Comparison of ENCODE assay signal across 8 cellular contexts in the genomic region with DNA sequence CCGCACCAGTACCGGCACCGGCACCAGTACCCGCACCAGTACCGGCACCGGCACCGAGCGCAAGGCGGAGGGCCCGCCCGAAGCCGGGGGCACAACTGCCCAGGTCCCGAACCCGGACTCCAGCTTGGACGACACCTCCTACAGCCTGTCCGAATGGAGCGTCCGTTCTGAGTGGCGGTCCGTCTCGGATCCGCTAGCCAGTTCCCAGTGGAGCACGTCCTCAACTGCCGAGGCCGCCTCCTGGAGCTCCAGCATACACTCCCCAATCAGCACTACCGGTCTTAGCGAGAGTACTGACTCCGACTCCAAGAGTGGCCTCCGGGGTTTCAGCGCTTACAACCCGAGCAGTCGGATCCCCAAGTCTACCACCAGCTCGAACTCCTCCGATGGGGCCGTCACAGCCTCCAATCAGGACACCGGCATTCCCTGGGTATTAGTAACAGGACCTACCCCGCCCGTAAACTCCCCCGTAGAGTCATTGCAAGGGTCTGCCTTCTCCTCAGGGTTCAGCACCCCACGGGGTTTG. TPM values are rescaled to one million over a fixed set of nuclear protein-coding genes. Genes with fewer than 3 reads are reported as not detected.
DNase-seq lines count a peak whose midpoint lies in the region; ATAC-seq and TF ChIP-seq lines count a peak whose summit lies in the region.

No MANE protein-coding gene starts in this region.

- no peaks in the 10 kb centered on the region for H3K27me3 ChIP-seq in GM23338 (ENCODE audit: insufficient read depth)
- no peaks in the 10 kb centered on the region for H3K27me3 ChIP-seq in brain microvascular endothelial cell (replicated peaks)

- no peaks in the 10 kb centered on the region for H3K36me3 Mint-ChIP-seq in GM23338 (ENCODE audit: low read depth)

- H3K27ac ChIP-seq in GM23338 (ENCODE audit: low read depth), result no peak overlapping the region
- H3K27ac ChIP-seq in brain microvascular endothelial cell, result peak overlapping the region; percentile 99

- H3K36me3 ChIP-seq in GM23338 (ENCODE audit: insufficient read depth) (no peaks in the 10 kb centered on the region), brain microvascular endothelial cell (replicated peaks) (no peaks in the 10 kb centered on the region)

- H3K4me3 Mint-ChIP-seq in GM23338, result peak overlapping the region; percentile 87

- no peaks in the 10 kb centered on the region for H3K9me3 Mint-ChIP-seq in GM23338

- in situ Hi-C loops in SK-MEL-5 (cut with HindIII; ENCODE audit: low pct_unique_long_range_greater_than_20kb, low sequenced_read_pairs) (no loop called here), brain microvascular endothelial cell (cut with HindIII; ENCODE audit: low pct_ligation_motif_present, low sequenced_read_pairs) (no loop called here)

- H3F3A ChIP-seq in GM23338 (replicated peaks; ENCODE audit: low read depth), result no peaks in the 10 kb centered on the region

- peak overlapping the region; percentile 83 for H3K4me2 ChIP-seq in GM23338

- DNase-seq in Ammon's horn (ENCODE audit: low spot score), result peak; percentile 19
- DNase-seq in GM23338 (ENCODE audit: low spot score), result peak; percentile 48
- DNase-seq in SK-MEL-5 (ENCODE audit: low read depth, low spot score), result peak; percentile 8
- DNase-seq in brain microvascular endothelial cell, result peak; percentile 47
- peak; percentile 11 for DNase-seq in iPS-NIHi11 (ENCODE audit: low spot score)
- no peak for DNase-seq in retinal pigment epithelial cell (ENCODE audit: low read depth)
- no peak for DNase-seq in NCI-H1048 (lab: John Stamatoyannopoulos, UW)

- peak overlapping the region; percentile 70 for H3K4me3 ChIP-seq in GM23338
- peak overlapping the region; percentile 65 for H3K4me3 ChIP-seq in brain microvascular endothelial cell (ENCODE audit: low read depth, low read length)
- H3K4me3 ChIP-seq in retinal pigment epithelial cell (ENCODE audit: low read length), result peak overlapping the region; percentile 60

- 0 out of 3 replicates have a peak, but pooled peaks cover 3% of the 10 kb centered on the region for H3K4me1 Mint-ChIP-seq in GM23338

- no peaks in the 10 kb centered on the region for H3K79me2 ChIP-seq in GM23338 (replicated peaks; ENCODE audit: insufficient read depth)

- ATAC-seq in GM23338 (peak; percentile 62), HG03139 (IDR thresholded peaks at IDR 0.05; ENCODE audit: unreplicated experiment) (no peak)

- H3K27ac Mint-ChIP-seq in GM23338, result no peak overlapping the region

- H3K9me2 ChIP-seq in GM23338 (ENCODE audit: insufficient read depth), result no peaks in the 10 kb centered on the region

- H4K20me1 ChIP-seq in GM23338 (replicated peaks; ENCODE audit: insufficient read depth), result no peaks in the 10 kb centered on the region

- H3K4me1 ChIP-seq in GM23338 (ENCODE audit: insufficient read depth), result no peaks in the 10 kb centered on the region

- H3K27me3 Mint-ChIP-seq in GM23338 (ENCODE audit: insufficient read depth, low read depth, poor library complexity), result peaks cover 5% of the 10 kb centered on the region

- H2AFZ ChIP-seq in GM23338, result no peak overlapping the region

- no peak for TF ChIP-seq CTCF in GM23338 (conservative IDR thresholded peaks at IDR 0.05; ENCODE audit: low read depth in 2 of 2)
- TF ChIP-seq CTCF in brain microvascular endothelial cell (IDR thresholded peaks at IDR 0.05; ENCODE audit: low read depth, low read length, missing control alignments), result no peak
- TF ChIP-seq CTCF in retinal pigment epithelial cell (conservative IDR thresholded peaks at IDR 0.05; ENCODE audit: low read depth, low read length), result no peak

TF ChIP-seq in GM23338, 12 proteins besides CTCF, POLR2A, EP300 and RAD21 (continues in another document):
- TF ChIP-seq NANOG (IDR thresholded peaks at IDR 0.05; ENCODE audit: borderline replicate concordance) (no peak), ZNF114 (CRISPR knock-in tag; IDR thresholded peaks at IDR 0.05) (no peak), EZH2phosphoT487 (IDR thresholded peaks at IDR 0.05; ENCODE audit: unreplicated experiment) (no peak), POLR2AphosphoS5 (IDR thresholded peaks at IDR 0.05; ENCODE audit: low read depth) (no peak), STAT1 (IDR thresholded peaks at IDR 0.05; ENCODE audit: unreplicated experiment) (no peak), ZNF331 (CRISPR knock-in tag; IDR thresholded peaks at IDR 0.05; ENCODE audit: low read depth) (no peak), REST (IDR thresholded peaks at IDR 0.05; ENCODE audit: unreplicated experiment) (no peak)

RNA-seq across cellular contexts. Expression of gene MAOA, which starts 0.9 kb away (rescaled TPM):
- 5.2 and 6.1 TPM in 2 replicates for total RNA-seq in GM23338 (2014; rRNA removed; shearing (Covaris generic))
- 1.7 and 3.2 TPM in 2 replicates for polyA plus RNA-seq in GM23338 (2016; fragmentation: Nextera tagmentation; extraction: Ambion mirVana)
- 0.21 and 0.32 TPM in 2 replicates for total RNA-seq in SK-MEL-5 (2014; rRNA removed; shearing (Covaris generic))
- 0.35 and 0.52 TPM in 2 replicates for polyA plus RNA-seq in SK-MEL-5 (2015; cell fraction: cytosol; rRNA removed)
- 0.15 and 0.28 TPM in 2 replicates for polyA plus RNA-seq in SK-MEL-5 (2015; cell fraction: nucleus; rRNA removed)

Comparison
In these comparisons a context has a peak if more than half of its experiments do, and no peak if none do; other contexts are left out.
1. DNase-seq: peak in Ammon's horn (single experiment), GM23338 (single experiment), SK-MEL-5 (single experiment), brain microvascular endothelial cell (single experiment) and iPS-NIHi11 (single experiment); none in retinal pigment epithelial cell (single experiment) and NCI-H1048 (single experiment).
2. Peak in every context shown above with its lines, with median percentiles within 50 percentile points of each other: H3K4me3 ChIP-seq.